22 cellular contexts compared by ENCODE assay signal in the genomic region with DNA sequence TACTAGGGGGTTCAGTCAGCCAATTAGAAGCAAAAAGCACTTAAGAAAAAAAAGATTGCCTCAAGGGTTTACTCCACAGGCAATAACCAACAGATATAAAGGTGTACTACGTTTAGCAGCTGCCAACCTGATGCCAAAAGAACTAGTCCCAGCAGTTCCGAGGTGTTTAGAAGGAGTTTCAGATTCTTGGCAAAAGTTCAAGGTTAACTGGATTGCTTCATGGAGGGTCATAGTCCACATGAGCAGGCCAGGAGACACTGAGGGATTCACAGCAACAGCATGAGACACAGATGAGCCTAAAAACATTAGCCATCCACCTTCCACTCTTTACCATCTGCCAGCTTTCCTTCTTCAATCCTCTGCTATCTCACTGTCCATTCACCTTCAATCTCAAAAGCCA. TPM values are rescaled to one million over a fixed set of nuclear protein-coding genes. Genes with fewer than 3 reads are reported as not detected.
"Had no signal": no experiment of that assay in that cellular context is flagged by ENCODE, and none has a peak within 500 bp of the region (broad histone marks: within the 10 kb centered on the region; RNA-seq: fewer than 3 reads in every experiment).

No MANE protein-coding gene starts in this region.

- H3K4me3 ChIP-seq: colonic mucosa, dorsolateral prefrontal cortex, esophagus muscularis mucosa, heart left ventricle, lower lobe of right lung, neural progenitor cell, sigmoid colon, vagina had no signal

- DNase-seq: activated CD4-positive, alpha-beta T cell treated with anti-CD3 and anti-CD28 coated beads, Interleukin-2, amount 50 U/mL, for 1 hour; activated CD4-positive, CD25-positive, alpha-beta regulatory T cell treated with anti-CD3 and anti-CD28 coated beads, Interleukin-2, amount 50 U/mL, for 72 hours; activated gamma-delta T cell treated with Interleukin-2 at 50 U/mL for 16 hours; activated T-cell treated with anti-CD3 and anti-CD28 coated beads, Interleukin-2, amount 50 U/mL, for 1 hour; aorta; colonic mucosa; dorsolateral prefrontal cortex; effector memory CD8-positive, alpha-beta T cell; heart left ventricle; lower lobe of right lung; mesendoderm; naive thymus-derived CD8-positive, alpha-beta T cell; posterior cingulate gyrus; sigmoid colon; stimulated activated CD4-positive, alpha-beta T cell treated with anti-CD3 and anti-CD28 coated beads, Interleukin-2, amount 100 ng/mL, for 48 hours; stimulated activated CD8-positive, alpha-beta memory T cell treated with anti-CD3 and anti-CD28 coated beads, Interleukin-4, amount 100 ng/mL, for 48 hours; stimulated activated naive B cell treated with anti-CD40 and anti-IgM and Interleukin-4, amounts not matched to agents 10 μg/mL and 1 μg/mL and 100 μg/mL, for 72 hours; trophoblast cell; WERI-Rb-1 had no signal

RNA-seq across cellular contexts. Expression of a gene that starts 4.9 kb away (rescaled TPM):
- total RNA-seq: naive thymus-derived CD8-positive, alpha-beta T cell had no signal
